1 cellular context compared by ENCODE assay signal in genomic region chr16:57689772-57690558, GRCh38.
A peak's percentile ranks its signal among the peaks of the same experiment; 100 is the strongest.
TF ChIP-seq lines count a peak whose summit lies in the region.

No MANE protein-coding gene starts in this region.

TF ChIP-seq in GM12878, 131 proteins besides CTCF, POLR2A, EP300 and RAD21 (continued from another document):
- TF ChIP-seq BACH1 (IDR thresholded peaks at IDR 0.05; ENCODE audit: borderline replicate concordance) (no peak), ZNF687 (IDR thresholded peaks at IDR 0.05) (peak; percentile 38; the same call in 1 of the 2 replicates), TARDBP (IDR thresholded peaks at IDR 0.05; ENCODE audit: borderline replicate concordance) (0 out of 2 replicates have a peak, but pooled peaks have one; percentile 40), PAX5 (IDR thresholded peaks at IDR 0.05; ENCODE audit: borderline replicate concordance, low read depth, low read length) (peak; percentile 81; the same call in 1 of the 2 replicates), BCLAF1 (IDR thresholded peaks at IDR 0.05) (no peak), CREM (IDR thresholded peaks at IDR 0.05; ENCODE audit: low read depth) (peak; percentile 77), CBFB (IDR thresholded peaks at IDR 0.05; ENCODE audit: low read depth) (0 out of 2 replicates have a peak, but pooled peaks have one; percentile 17), IKZF2 (IDR thresholded peaks at IDR 0.05) (peak; percentile 42 to 57; a peak in 1 of 4 replicates), RELB (IDR thresholded peaks at IDR 0.05; ENCODE audit: low read depth) (peak; percentile 67), IKZF1 (conservative IDR thresholded peaks at IDR 0.05) (peak; percentile 74), CHD4 (IDR thresholded peaks at IDR 0.05) (no peak), CEBPB (IDR thresholded peaks at IDR 0.05; ENCODE audit: borderline replicate concordance in 1 of 2, low read depth in 2 of 2, low read length in 2 of 2) (peak in 1 of 2 experiments; percentile 59; a peak in 2 of 4 replicates), EED (IDR thresholded peaks at IDR 0.05; ENCODE audit: low read depth) (peak; percentile 78), HDGF (IDR thresholded peaks at IDR 0.05) (0 out of 2 replicates have a peak, but pooled peaks have one; percentile 32), FOXM1 (IDR thresholded peaks at IDR 0.05; ENCODE audit: low read depth, low read length) (no peak), NBN (IDR thresholded peaks at IDR 0.05) (0 out of 2 replicates have a peak, but pooled peaks have one; percentile 28), TCF3 (IDR thresholded peaks at IDR 0.05; ENCODE audit: borderline replicate concordance, insufficient read depth, low read depth, low read length) (0 out of 2 replicates have a peak, but pooled peaks have one; percentile 8), PAX8 (IDR thresholded peaks at IDR 0.05) (no peak), SMARCA5 (IDR thresholded peaks at IDR 0.05) (peak; percentile 58; the same call in 1 of the 2 replicates), ATF7 (IDR thresholded peaks at IDR 0.05; ENCODE audit: low read depth) (peak; percentile 60), HDAC2 (IDR thresholded peaks at IDR 0.05) (no peak), CREB1 (IDR thresholded peaks at IDR 0.05; ENCODE audit: low read depth) (peak; percentile 78), BMI1 (IDR thresholded peaks at IDR 0.05; ENCODE audit: borderline replicate concordance) (no peak), MTA2 (IDR thresholded peaks at IDR 0.05; ENCODE audit: low read depth) (0 out of 2 replicates have a peak, but pooled peaks have one; percentile 22), BCL11A (IDR thresholded peaks at IDR 0.05; ENCODE audit: low read depth, low read length) (0 out of 2 replicates have a peak, but pooled peaks have one; percentile 6)
- TF ChIP-seq, protein P1, sequence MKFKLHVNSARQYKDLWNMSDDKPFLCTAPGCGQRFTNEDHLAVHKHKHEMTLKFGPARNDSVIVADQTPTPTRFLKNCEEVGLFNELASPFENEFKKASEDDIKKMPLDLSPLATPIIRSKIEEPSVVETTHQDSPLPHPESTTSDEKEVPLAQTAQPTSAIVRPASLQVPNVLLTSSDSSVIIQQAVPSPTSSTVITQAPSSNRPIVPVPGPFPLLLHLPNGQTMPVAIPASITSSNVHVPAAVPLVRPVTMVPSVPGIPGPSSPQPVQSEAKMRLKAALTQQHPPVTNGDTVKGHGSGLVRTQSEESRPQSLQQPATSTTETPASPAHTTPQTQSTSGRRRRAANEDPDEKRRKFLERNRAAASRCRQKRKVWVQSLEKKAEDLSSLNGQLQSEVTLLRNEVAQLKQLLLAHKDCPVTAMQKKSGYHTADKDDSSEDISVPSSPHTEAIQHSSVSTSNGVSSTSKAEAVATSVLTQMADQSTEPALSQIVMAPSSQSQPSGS (IDR thresholded peaks at IDR 0.05; ENCODE audit: low read length) = peak; percentile 59; the same call in 1 of the 2 replicates
- TF ChIP-seq, protein P2, sequence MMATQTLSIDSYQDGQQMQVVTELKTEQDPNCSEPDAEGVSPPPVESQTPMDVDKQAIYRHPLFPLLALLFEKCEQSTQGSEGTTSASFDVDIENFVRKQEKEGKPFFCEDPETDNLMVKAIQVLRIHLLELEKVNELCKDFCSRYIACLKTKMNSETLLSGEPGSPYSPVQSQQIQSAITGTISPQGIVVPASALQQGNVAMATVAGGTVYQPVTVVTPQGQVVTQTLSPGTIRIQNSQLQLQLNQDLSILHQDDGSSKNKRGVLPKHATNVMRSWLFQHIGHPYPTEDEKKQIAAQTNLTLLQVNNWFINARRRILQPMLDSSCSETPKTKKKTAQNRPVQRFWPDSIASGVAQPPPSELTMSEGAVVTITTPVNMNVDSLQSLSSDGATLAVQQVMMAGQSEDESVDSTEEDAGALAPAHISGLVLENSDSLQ (IDR thresholded peaks at IDR 0.05) = peak; percentile 77
